Comparison of ENCODE assay signal across 16 cellular contexts in the genomic region with DNA sequence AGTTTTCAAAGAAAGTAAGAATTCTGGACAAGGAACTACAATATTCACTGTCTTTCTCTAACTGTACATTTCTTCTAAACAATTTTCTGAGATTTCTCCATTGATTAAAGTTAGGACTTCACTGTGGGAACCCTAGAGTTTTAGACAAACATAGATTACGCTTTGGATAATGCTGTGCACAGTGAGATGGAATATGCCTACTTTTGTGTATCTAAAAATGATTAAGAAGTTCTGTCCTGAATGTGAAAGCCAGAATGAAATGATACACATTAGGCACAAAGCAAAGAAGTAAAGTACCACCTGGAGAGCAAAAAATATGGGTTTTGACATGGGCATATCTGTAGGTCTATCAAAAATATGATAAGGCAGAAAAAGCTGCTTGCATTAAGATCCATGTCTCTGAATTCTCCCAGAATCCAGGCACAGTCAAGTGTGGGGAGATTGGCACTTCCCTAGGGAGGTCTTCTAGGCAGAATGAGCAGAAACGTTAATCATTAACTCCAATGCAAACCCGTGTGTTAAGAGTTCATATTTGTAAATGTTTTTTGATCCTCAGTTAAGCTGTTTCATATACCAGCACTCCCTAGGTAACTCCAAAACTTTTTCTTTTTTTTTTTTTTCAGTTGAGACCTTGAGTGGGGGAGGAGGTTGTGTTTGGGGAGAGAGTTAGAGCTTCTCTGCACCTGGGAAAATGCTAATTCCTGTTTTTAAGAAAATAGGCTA.
A peak's percentile ranks its signal among the peaks of the same experiment; 100 is the strongest.
DNase-seq lines count a peak whose midpoint lies in the region; ATAC-seq and TF ChIP-seq lines count a peak whose summit lies in the region.
"Had no signal": no experiment of that assay in that cellular context is flagged by ENCODE, and none has a peak within 500 bp of the region (broad histone marks: within the 10 kb centered on the region; RNA-seq: fewer than 3 reads in every experiment).

No MANE protein-coding gene starts in this region.

- H3K27ac ChIP-seq in brain microvascular endothelial cell (peak overlapping the region; percentile 10), liver (ENCODE audit: low read depth in 1 of 2, low read length in 2 of 2) (peak overlapping the region; percentile 25 to 54), upper lobe of right lung (no peak overlapping the region)
- H3K27ac ChIP-seq: epithelial cell of prostate, suprapubic skin had no signal

- TF ChIP-seq CTCF in brain microvascular endothelial cell (IDR thresholded peaks at IDR 0.05; ENCODE audit: low read depth, low read length, missing control alignments) = no peak
- TF ChIP-seq CTCF in liver (IDR thresholded peaks at IDR 0.05; ENCODE audit: low read depth, low read length, missing input control) = no peak
- no peak for TF ChIP-seq CTCF in upper lobe of right lung (IDR thresholded peaks at IDR 0.05)
- no peak for TF ChIP-seq CTCF in osteocyte (IDR thresholded peaks at IDR 0.05)

- CTCF ChIA-PET in activated CD8-positive, alpha-beta memory T cell treated with anti-CD3 and anti-CD28 coated beads, Interleukin-2, amount 10 ng/mL, durations not matched to agents 7 days and 5 days (lab: Charles Lee) = no interaction called here

- H3K4me1 Mint-ChIP-seq in activated CD8-positive, alpha-beta memory T cell treated with anti-CD3 and anti-CD28 coated beads, Interleukin-2, amount 10 ng/mL, durations not matched to agents 7 days and 5 days = no peaks in the 10 kb centered on the region
- H3K4me1 Mint-ChIP-seq in osteocyte (ENCODE audit: unreplicated experiment) = peaks cover 15% of the 10 kb centered on the region
- H3K4me1 Mint-ChIP-seq: immature natural killer cell had no signal

- no peak overlapping the region for H3K27ac Mint-ChIP-seq in activated CD8-positive, alpha-beta memory T cell treated with anti-CD3 and anti-CD28 coated beads, Interleukin-2, amount 10 ng/mL, durations not matched to agents 7 days and 5 days
- H3K27ac Mint-ChIP-seq in osteocyte (ENCODE audit: unreplicated experiment) = no peak overlapping the region
- H3K27ac Mint-ChIP-seq: activated T-cell treated with anti-CD3 and anti-CD28 coated beads, Interleukin-2, amount 50 U/mL, for 24 hours had no signal

- no peaks in the 10 kb centered on the region for H3K9me3 Mint-ChIP-seq in activated CD8-positive, alpha-beta memory T cell treated with anti-CD3 and anti-CD28 coated beads, Interleukin-2, amount 10 ng/mL, durations not matched to agents 7 days and 5 days (ENCODE audit: low read depth)
- H3K9me3 Mint-ChIP-seq in osteocyte (ENCODE audit: unreplicated experiment) = no peaks in the 10 kb centered on the region
- H3K9me3 Mint-ChIP-seq: activated naive CD4-positive, alpha-beta T cell treated with anti-CD3 and anti-CD28 coated beads, Interleukin-2, amount 50 U/mL, for 72 hours; activated T-cell treated with anti-CD3 and anti-CD28 coated beads, Interleukin-2, amount 50 U/mL, for 24 hours; immature natural killer cell had no signal

- H3K9ac ChIP-seq in liver (ENCODE audit: low read depth in 1 of 2, low read length in 2 of 2) = no peak overlapping the region

- no peaks in the 10 kb centered on the region for H3K36me3 Mint-ChIP-seq in activated CD8-positive, alpha-beta memory T cell treated with anti-CD3 and anti-CD28 coated beads, Interleukin-2, amount 10 ng/mL, durations not matched to agents 7 days and 5 days
- H3K36me3 Mint-ChIP-seq in osteocyte (ENCODE audit: unreplicated experiment) = no peaks in the 10 kb centered on the region
- H3K36me3 Mint-ChIP-seq: activated naive CD4-positive, alpha-beta T cell treated with anti-CD3 and anti-CD28 coated beads, Interleukin-2, amount 50 U/mL, for 72 hours; immature natural killer cell had no signal

- H3K27me3 Mint-ChIP-seq in activated CD8-positive, alpha-beta memory T cell treated with anti-CD3 and anti-CD28 coated beads, Interleukin-2, amount 10 ng/mL, durations not matched to agents 7 days and 5 days = no peaks in the 10 kb centered on the region
- no peaks in the 10 kb centered on the region for H3K27me3 Mint-ChIP-seq in osteocyte (ENCODE audit: unreplicated experiment)
- H3K27me3 Mint-ChIP-seq: activated T-cell treated with anti-CD3 and anti-CD28 coated beads, Interleukin-2, amount 50 U/mL, for 24 hours had no signal

- peak; percentile 65 for ATAC-seq in upper lobe of right lung
- no peak for ATAC-seq in activated CD8-positive, alpha-beta memory T cell treated with anti-CD3 and anti-CD28 coated beads, Interleukin-2, amount 10 ng/mL, durations not matched to agents 7 days and 5 days
- ATAC-seq: activated naive CD4-positive, alpha-beta T cell treated with anti-CD3 and anti-CD28 coated beads, Interleukin-2, amount 50 U/mL, for 72 hours had no signal

- in situ Hi-C loops in brain microvascular endothelial cell (cut with HindIII; ENCODE audit: low pct_ligation_motif_present, low sequenced_read_pairs) = no loop called here

- H3K4me3 ChIP-seq in brain microvascular endothelial cell (ENCODE audit: low read depth, low read length) = no peak overlapping the region
- H3K4me3 ChIP-seq in liver (ENCODE audit: low read depth in 1 of 3, low read length in 3 of 3) = no peak overlapping the region
- H3K4me3 ChIP-seq in upper lobe of right lung = no peak overlapping the region
- H3K4me3 ChIP-seq: suprapubic skin had no signal

- intact Hi-C loops in upper lobe of right lung (cut with DNase I) = no loop called here

- H3K9me3 ChIP-seq in liver (ENCODE audit: control insufficient read depth in 4 of 4, low read length in 3 of 4) = no peaks in the 10 kb centered on the region
- no peaks in the 10 kb centered on the region for H3K9me3 ChIP-seq in upper lobe of right lung
- H3K9me3 ChIP-seq: suprapubic skin had no signal

- whole genome bisulfite sequencing in liver = 29% methylated on average over 3 of the region's 3 CpGs

- H3K27me3 ChIP-seq in brain microvascular endothelial cell (replicated peaks) (no peaks in the 10 kb centered on the region), liver (ENCODE audit: control insufficient read depth in 4 of 4, insufficient read depth in 4 of 4, low read length in 3 of 4) (no peaks in the 10 kb centered on the region), upper lobe of right lung (no peaks in the 10 kb centered on the region)
- H3K27me3 ChIP-seq: suprapubic skin had no signal

- peak in 1 of 2 donors; percentile 31 for TF ChIP-seq RAD21 in liver (IDR thresholded peaks at IDR 0.05)

- H3K36me3 ChIP-seq in brain microvascular endothelial cell (replicated peaks) (no peaks in the 10 kb centered on the region), liver (ENCODE audit: control insufficient read depth in 4 of 4, insufficient read depth in 3 of 4, low read depth in 1 of 4, low read length in 3 of 4) (no peaks in the 10 kb centered on the region), upper lobe of right lung (no peaks in the 10 kb centered on the region)
- H3K36me3 ChIP-seq: suprapubic skin had no signal

- peak; percentile 88 for DNase-seq in HT-29 (ENCODE audit: low spot score)
- DNase-seq in brain microvascular endothelial cell = no peak
- DNase-seq in upper lobe of right lung = no peak
- no peak for DNase-seq in activated CD8-positive, alpha-beta memory T cell treated with anti-CD3 and anti-CD28 coated beads, Interleukin-2, amount 10 ng/mL, durations not matched to agents 7 days and 5 days
- no peak for DNase-seq in activated T-cell treated with anti-CD3 and anti-CD28 coated beads, Interleukin-2, amount 50 U/mL, for 1 hour
- no peak for DNase-seq in osteocyte (ENCODE audit: extremely low spot score, unreplicated experiment)
- DNase-seq: activated CD4-positive, alpha-beta T cell treated with anti-CD3 and anti-CD28 coated beads, Interleukin-2, amount 50 U/mL, for 48 hours; activated T-cell treated with anti-CD3 and anti-CD28 coated beads, Interleukin-2, amount 50 U/mL, for 24 hours; immature natural killer cell; NCI-H1436; NCI-H82; occipital lobe had no signal

- H3K4me1 ChIP-seq in liver (ENCODE audit: control insufficient read depth in 4 of 4, insufficient read depth in 4 of 4, low read length in 3 of 4) (peaks cover 0 to 14% (median 13%) of the 10 kb centered on the region in 4 donors), upper lobe of right lung (no peaks in the 10 kb centered on the region)
- H3K4me1 ChIP-seq: suprapubic skin had no signal

- H3K4me3 Mint-ChIP-seq in activated CD8-positive, alpha-beta memory T cell treated with anti-CD3 and anti-CD28 coated beads, Interleukin-2, amount 10 ng/mL, durations not matched to agents 7 days and 5 days = no peak overlapping the region
- no peak overlapping the region for H3K4me3 Mint-ChIP-seq in osteocyte (ENCODE audit: unreplicated experiment)
- H3K4me3 Mint-ChIP-seq: activated T-cell treated with anti-CD3 and anti-CD28 coated beads, Interleukin-2, amount 50 U/mL, for 24 hours; immature natural killer cell had no signal

TF ChIP-seq in liver, 16 proteins besides CTCF, POLR2A, EP300 and RAD21 (continues in another document):
- no peak for TF ChIP-seq FOXA2 (IDR thresholded peaks at IDR 0.05)
- no peak for TF ChIP-seq TAF1 (conservative IDR thresholded peaks at IDR 0.05)
- no peak for TF ChIP-seq ATF3 (IDR thresholded peaks at IDR 0.05)
- TF ChIP-seq RXRA (IDR thresholded peaks at IDR 0.05) = peak; percentile 40 to 59
- no peak for TF ChIP-seq MAX (IDR thresholded peaks at IDR 0.05)
- TF ChIP-seq NR2F2 (IDR thresholded peaks at IDR 0.05) = no peak
- TF ChIP-seq HNF4A (conservative IDR thresholded peaks at IDR 0.05) = peak in 1 of 2 donors; percentile 25
